15 cellular contexts compared by ENCODE assay signal in the genomic region with DNA sequence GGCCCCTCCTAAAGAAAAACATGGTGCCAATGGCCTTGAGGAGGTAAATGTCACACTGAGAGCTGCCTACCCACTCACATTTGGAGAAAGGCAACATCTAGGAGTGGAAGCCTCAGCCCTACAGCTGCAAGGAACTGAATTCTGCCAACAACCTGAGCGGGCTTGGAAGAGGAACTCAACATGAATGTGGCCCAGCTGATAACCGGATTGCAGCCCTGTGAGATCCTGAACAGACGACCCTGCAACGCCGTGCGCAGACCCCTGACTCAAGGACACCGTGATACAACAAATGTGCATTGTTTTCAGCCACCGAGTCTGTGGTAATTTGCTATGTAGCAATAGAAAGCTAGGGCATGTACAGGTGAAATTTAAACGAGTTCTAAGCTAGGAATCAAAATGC.
"Had no signal": no experiment of that assay in that cellular context is flagged by ENCODE, and none has a peak within 500 bp of the region (broad histone marks: within the 10 kb centered on the region; RNA-seq: fewer than 3 reads in every experiment).

No MANE protein-coding gene starts in this region.

- H3K27ac ChIP-seq: ascending aorta, cardiac muscle cell, neural progenitor cell, ovary, thoracic aorta had no signal

- H3K4me3 ChIP-seq: ascending aorta, cardiac muscle cell, neural progenitor cell, ovary, thoracic aorta had no signal

- DNase-seq: activated CD4-positive, alpha-beta T cell treated with anti-CD3 and anti-CD28 coated beads for 48 hours; activated naive CD4-positive, alpha-beta T cell treated with Interleukin-2 at 50 U/mL for 16 hours; activated naive CD8-positive, alpha-beta T cell treated with anti-CD3 and anti-CD28 coated beads, Interleukin-2, amount 50 U/mL, for 24 hours; cortex of kidney; effector memory CD4-positive, alpha-beta T cell; glutamatergic neuron; ovary; stimulated activated CD4-positive, alpha-beta T cell treated with anti-CD3 and anti-CD28 coated beads, Interleukin-4, amount 100 ng/mL, for 24 hours; stimulated activated naive CD8-positive, alpha-beta T cell treated with anti-CD3 and anti-CD28 coated beads, Interleukin-15, amount 100 ng/mL, for 72 hours; T-helper 9 cell had no signal

- H3K4me2 ChIP-seq: neural progenitor cell had no signal

- H3K4me1 ChIP-seq: ascending aorta had no signal

- H3K9me3 ChIP-seq: ascending aorta, ovary, thoracic aorta had no signal

- H2AFZ ChIP-seq: neural progenitor cell had no signal

- H3K36me3 ChIP-seq: neural progenitor cell, ovary had no signal

- H3K9ac ChIP-seq: neural progenitor cell had no signal

- ATAC-seq: activated naive CD8-positive, alpha-beta T cell treated with anti-CD3 and anti-CD28 coated beads, Interleukin-2, amount 50 U/mL, for 24 hours; left lobe of liver; stimulated activated naive CD8-positive, alpha-beta T cell treated with anti-CD3 and anti-CD28 coated beads, Interleukin-15, amount 100 ng/mL, for 72 hours had no signal

- H3K27me3 ChIP-seq: ascending aorta, cardiac muscle cell, neural progenitor cell, ovary had no signal
